Comparison of ENCODE assay signal across 1 cellular context in genomic region chr1:244836598-244836997, GRCh38.
TF ChIP-seq lines count a peak whose summit lies in the region.

No MANE protein-coding gene starts in this region.

TF ChIP-seq in WTC11, 78 proteins besides CTCF, POLR2A, EP300 and RAD21 (continued from another document):
- TF ChIP-seq ZNF532 (CRISPR knock-in tag; IDR thresholded peaks at IDR 0.05; ENCODE audit: borderline replicate concordance) (no peak), GABPB1 (CRISPR knock-in tag; IDR thresholded peaks at IDR 0.05) (no peak), USF2 (CRISPR knock-in tag; IDR thresholded peaks at IDR 0.05) (no peak), FOXP1 (CRISPR knock-in tag; IDR thresholded peaks at IDR 0.05; ENCODE audit: borderline replicate concordance) (no peak)
